18 cellular contexts compared by ENCODE assay signal in the genomic region with DNA sequence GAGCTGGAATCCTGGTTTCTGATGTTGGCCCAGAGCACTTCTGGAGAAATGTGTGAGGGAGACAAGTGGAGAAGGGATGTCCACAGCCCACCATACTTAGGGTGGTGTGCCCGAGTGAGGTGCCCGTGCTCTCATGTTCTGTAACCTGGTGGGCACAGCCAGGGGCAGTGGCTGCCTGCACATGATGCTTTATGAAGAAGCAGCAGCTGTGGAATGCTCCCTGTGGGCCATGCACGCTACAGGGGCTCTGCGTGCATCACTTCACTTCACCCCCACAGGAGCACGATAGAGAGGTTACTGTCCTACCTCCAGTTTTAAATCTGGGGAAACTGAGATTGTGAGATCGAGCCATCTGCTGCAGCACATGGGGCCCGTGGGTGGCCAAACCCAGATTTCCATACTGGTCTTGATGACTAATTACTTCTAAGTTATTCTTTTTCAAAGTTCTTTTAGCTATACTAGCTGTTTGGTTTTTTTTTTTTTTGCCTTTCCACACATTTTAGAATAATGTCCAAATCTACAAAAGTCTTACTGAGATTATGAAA.
DNase-seq lines count a peak whose midpoint lies in the region; ATAC-seq lines count a peak whose summit lies in the region.
"Had no signal": no experiment of that assay in that cellular context is flagged by ENCODE, and none has a peak within 500 bp of the region (broad histone marks: within the 10 kb centered on the region; RNA-seq: fewer than 3 reads in every experiment).

No MANE protein-coding gene starts in this region.

- H2AK5ac ChIP-seq in mesenchymal stem cell (ENCODE audit: low read length, severe bottlenecking), result no peak overlapping the region

- WGBS in mesenchymal stem cell, result 77% methylated on average over 7 of the region's 7 CpGs

- H3K9me3 Mint-ChIP-seq in T-helper 2 cell treated with Interferon-gamma antibody and Interleukin-4, amounts not matched to agents 5 μg/mL and 100 μg/mL, for 36 hours, result no peaks in the 10 kb centered on the region
- H3K9me3 Mint-ChIP-seq in activated T-cell treated with anti-CD3 and anti-CD28 coated beads, Interleukin-2, amount 50 U/mL, for 24 hours, result peaks cover 4% of the 10 kb centered on the region
- peaks cover 0 to 10% (median 0%) of the 10 kb centered on the region in 9 donors for H3K9me3 Mint-ChIP-seq in naive thymus-derived CD8-positive, alpha-beta T cell

- no peak overlapping the region for H2AFZ ChIP-seq in mesenchymal stem cell (ENCODE audit: low read depth, low read length)

- no peak overlapping the region for H3K23ac ChIP-seq in mesenchymal stem cell (ENCODE audit: low read length in 2 of 2)

- H3K27me3 ChIP-seq in mesenchymal stem cell (ENCODE audit: control insufficient read depth in 1 of 2, insufficient read depth in 1 of 2, low read length in 2 of 2), result no peaks in the 10 kb centered on the region

- H2BK120ac ChIP-seq in mesenchymal stem cell (ENCODE audit: low read depth, low read length), result no peak overlapping the region

- H3K27ac ChIP-seq in mesenchymal stem cell (ENCODE audit: low read length, poor library complexity, severe bottlenecking), result no peak overlapping the region
- H3K27ac ChIP-seq: 22Rv1 had no signal

- H2BK5ac ChIP-seq in mesenchymal stem cell (ENCODE audit: low read depth, low read length, poor library complexity, severe bottlenecking), result no peak overlapping the region

- H3K4me3 ChIP-seq in mesenchymal stem cell (ENCODE audit: insufficient read depth in 1 of 2, low read depth in 1 of 2, low read length in 2 of 2), result no peak overlapping the region
- H3K4me3 ChIP-seq: K562 had no signal

- peaks cover 12% of the 10 kb centered on the region for H3K4me1 Mint-ChIP-seq in T-helper 2 cell treated with Interferon-gamma antibody and Interleukin-4, amounts not matched to agents 5 μg/mL and 100 μg/mL, for 36 hours (ENCODE audit: low read depth)
- H3K4me1 Mint-ChIP-seq in activated T-cell treated with anti-CD3 and anti-CD28 coated beads, Interleukin-2, amount 50 U/mL, for 24 hours (ENCODE audit: low read depth), result peaks cover 21% of the 10 kb centered on the region
- H3K4me1 Mint-ChIP-seq in naive thymus-derived CD8-positive, alpha-beta T cell, result no peaks in the 10 kb centered on the region

- H3K9me3 ChIP-seq in mesenchymal stem cell (ENCODE audit: control insufficient read depth, low read length), result no peaks in the 10 kb centered on the region

- POLR2A ChIA-PET in naive thymus-derived CD8-positive, alpha-beta T cell (lab: Charles Lee), result interaction anchor here (0.7 kb wide), 1 partner anchor 1681 kb away, joined by 6 read pairs; no protein-coding TSS in a partner anchor

- no peak overlapping the region for H3K27ac Mint-ChIP-seq in T-helper 2 cell treated with Interferon-gamma antibody and Interleukin-4, amounts not matched to agents 5 μg/mL and 100 μg/mL, for 36 hours
- no peak overlapping the region for H3K27ac Mint-ChIP-seq in activated T-cell treated with anti-CD3 and anti-CD28 coated beads, Interleukin-2, amount 50 U/mL, for 24 hours
- H3K27ac Mint-ChIP-seq in naive thymus-derived CD8-positive, alpha-beta T cell, result no peak overlapping the region
- H3K27ac Mint-ChIP-seq: CD4-positive, alpha-beta memory T cell had no signal

- H3K27me3 Mint-ChIP-seq in T-helper 2 cell treated with Interferon-gamma antibody and Interleukin-4, amounts not matched to agents 5 μg/mL and 100 μg/mL, for 36 hours (ENCODE audit: low read depth), result peaks cover 4% of the 10 kb centered on the region
- H3K27me3 Mint-ChIP-seq in activated T-cell treated with anti-CD3 and anti-CD28 coated beads, Interleukin-2, amount 50 U/mL, for 24 hours, result peaks cover 9% of the 10 kb centered on the region
- H3K27me3 Mint-ChIP-seq in naive thymus-derived CD8-positive, alpha-beta T cell, result peaks cover 0 to 4% (median under 1%) of the 10 kb centered on the region in 5 donors

- H2BK12ac ChIP-seq in mesenchymal stem cell (ENCODE audit: low read length in 2 of 2), result peak overlapping the region; percentile 29 to 69

- H4K8ac ChIP-seq in mesenchymal stem cell (ENCODE audit: low read length), result peak overlapping the region; percentile 9

- H4K91ac ChIP-seq in mesenchymal stem cell (ENCODE audit: low read length), result no peak overlapping the region

- ATAC-seq in naive thymus-derived CD8-positive, alpha-beta T cell, result no peak
- ATAC-seq: K562 had no signal

- H3K14ac ChIP-seq in mesenchymal stem cell (ENCODE audit: low read length in 2 of 2), result no peak overlapping the region

- H3K79me1 ChIP-seq in mesenchymal stem cell (replicated peaks; ENCODE audit: low read length, poor library complexity, severe bottlenecking), result no peaks in the 10 kb centered on the region

- DNase-seq in T-helper 2 cell treated with Interferon-gamma antibody and Interleukin-4, amounts not matched to agents 5 μg/mL and 100 μg/mL, for 36 hours (ENCODE audit: low spot score), result peak; percentile 35
- DNase-seq in T-helper 2 cell (no peak), activated T-cell treated with anti-CD3 and anti-CD28 coated beads for 4 hours (no peak), mesenchymal stem cell (no peak), NCI-H2171 (lab: John Stamatoyannopoulos, UW) (no peak)
- DNase-seq in activated T-cell treated with anti-CD3 and anti-CD28 coated beads, Interleukin-2, amount 50 U/mL, for 24 hours, result peak; percentile 37
- peak; percentile 43 for DNase-seq in stimulated activated CD8-positive, alpha-beta memory T cell treated with anti-CD3 and anti-CD28 coated beads, Interleukin-4, amount 100 ng/mL, for 48 hours
- DNase-seq in naive thymus-derived CD8-positive, alpha-beta T cell, result no peak
- DNase-seq: Calu3; CD4-positive, alpha-beta memory T cell; MV-4-11; NCI-H1417; NCI-H187 treated with DMSO at 0.1 percent for 48 hours; NCI-H69; NK-92 treated with Interleukin-12 subunit alpha and Interleukin-12 subunit beta, amount 100 ng/mL, for 24 hours; RPMI8226 had no signal

- H2BK15ac ChIP-seq in mesenchymal stem cell (ENCODE audit: low read depth, poor library complexity, severe bottlenecking), result no peak overlapping the region

- H3K9ac ChIP-seq in mesenchymal stem cell (ENCODE audit: low read length), result no peak overlapping the region

- no peaks in the 10 kb centered on the region for H3K36me3 Mint-ChIP-seq in T-helper 2 cell treated with Interferon-gamma antibody and Interleukin-4, amounts not matched to agents 5 μg/mL and 100 μg/mL, for 36 hours (ENCODE audit: low read depth)
- H3K36me3 Mint-ChIP-seq in activated T-cell treated with anti-CD3 and anti-CD28 coated beads, Interleukin-2, amount 50 U/mL, for 24 hours (ENCODE audit: low read depth), result no peaks in the 10 kb centered on the region
- H3K36me3 Mint-ChIP-seq in naive thymus-derived CD8-positive, alpha-beta T cell, result peaks cover 0 to 5% (median 0%) of the 10 kb centered on the region in 3 donors
- H3K36me3 Mint-ChIP-seq: CD4-positive, alpha-beta memory T cell had no signal

- no peak overlapping the region for H3K4ac ChIP-seq in mesenchymal stem cell (ENCODE audit: low read depth in 1 of 2, low read length in 2 of 2)

- no peak overlapping the region for H3K4me2 ChIP-seq in mesenchymal stem cell (ENCODE audit: low read length, poor library complexity, severe bottlenecking)

- peak overlapping the region; percentile 11 to 61 for H3K18ac ChIP-seq in mesenchymal stem cell (ENCODE audit: low read depth in 1 of 2, low read length in 2 of 2)

- H3K4me1 ChIP-seq in mesenchymal stem cell (ENCODE audit: control insufficient read depth, insufficient read depth, low read depth, low read length), result peaks cover 4% of the 10 kb centered on the region

- H3K4me3 Mint-ChIP-seq in T-helper 2 cell treated with Interferon-gamma antibody and Interleukin-4, amounts not matched to agents 5 μg/mL and 100 μg/mL, for 36 hours, result no peak overlapping the region
- H3K4me3 Mint-ChIP-seq in activated T-cell treated with anti-CD3 and anti-CD28 coated beads, Interleukin-2, amount 50 U/mL, for 24 hours, result no peak overlapping the region
- H3K4me3 Mint-ChIP-seq in naive thymus-derived CD8-positive, alpha-beta T cell, result no peak overlapping the region
- H3K4me3 Mint-ChIP-seq: CD4-positive, alpha-beta memory T cell had no signal

- H3K36me3 ChIP-seq in mesenchymal stem cell (ENCODE audit: control insufficient read depth in 1 of 2, insufficient read depth in 2 of 2, low read depth in 1 of 2, low read length in 2 of 2), result no peaks in the 10 kb centered on the region

Comparison
In these comparisons a context has a peak if more than half of its experiments do, and no peak if none do; other contexts are left out.
1. DNase-seq: peak in T-helper 2 cell treated with Interferon-gamma antibody and Interleukin-4, amounts not matched to agents 5 μg/mL and 100 μg/mL, for 36 hours (single experiment), activated T-cell treated with anti-CD3 and anti-CD28 coated beads, Interleukin-2, amount 50 U/mL, for 24 hours (single experiment) and stimulated activated CD8-positive, alpha-beta memory T cell treated with anti-CD3 and anti-CD28 coated beads, Interleukin-4, amount 100 ng/mL, for 48 hours (single experiment); none in T-helper 2 cell (0 of 5), activated T-cell treated with anti-CD3 and anti-CD28 coated beads for 4 hours (single experiment), mesenchymal stem cell (single experiment), NCI-H2171 (single experiment) and naive thymus-derived CD8-positive, alpha-beta T cell (0 of 10).